Comparison of ENCODE assay signal across 8 cellular contexts in genomic region chr9:115035872-115036612, GRCh38.
DNase-seq lines count a peak whose midpoint lies in the region; ATAC-seq and TF ChIP-seq lines count a peak whose summit lies in the region.

No MANE protein-coding gene starts in this region.

- no peaks in the 10 kb centered on the region for H3K4me1 ChIP-seq in mesendoderm (ENCODE audit: control insufficient read depth, low read depth, low read length)
- peaks cover 0 to 6% of the 10 kb centered on the region in 2 donors for H3K4me1 ChIP-seq in thyroid gland

- no peak overlapping the region for H3K4me2 ChIP-seq in mesendoderm (ENCODE audit: low read length)

- H3K4ac ChIP-seq in mesendoderm (ENCODE audit: low read depth, low read length), result no peak overlapping the region

- no peak overlapping the region for H3K9ac ChIP-seq in mesendoderm (ENCODE audit: low read length)

- H3K4me3 Mint-ChIP-seq in activated naive CD8-positive, alpha-beta T cell treated with anti-CD3 and anti-CD28 coated beads, Interleukin-2, amount 10 ng/mL, durations not matched to agents 7 days and 5 days, result no peak overlapping the region
- no peak overlapping the region for H3K4me3 Mint-ChIP-seq in mesothelial cell of epicardium

- ATAC-seq in GM21423 (IDR thresholded peaks at IDR 0.05; ENCODE audit: unreplicated experiment) (peak; percentile 85), HG03575 (IDR thresholded peaks at IDR 0.05; ENCODE audit: extremely low read depth, insufficient number of reproducible peaks, low FRiP score, unreplicated experiment) (peak; percentile 83)
- peak; percentile 58 for ATAC-seq in activated naive CD8-positive, alpha-beta T cell treated with anti-CD3 and anti-CD28 coated beads, Interleukin-2, amount 10 ng/mL, durations not matched to agents 7 days and 5 days (ENCODE audit: low read depth)

- H3K27me3 ChIP-seq in GM06990 (replicated peaks; ENCODE audit: control insufficient read depth, insufficient read depth, low read length) (peaks cover 1% of the 10 kb centered on the region), mesendoderm (ENCODE audit: insufficient read depth, low read length, poor library complexity) (no peaks in the 10 kb centered on the region), thyroid gland (no peaks in the 10 kb centered on the region)

- WGBS in mesendoderm (ENCODE audit: extremely low coverage, insufficient coverage, low lambda C conversion rate), result no CpG with 5 or more reads among the region's 17 CpGs
- WGBS in thyroid gland, 2 donors, result 80 to 85% methylated on average over 17 of the region's 17 CpGs

- no peak overlapping the region for H2BK120ac ChIP-seq in mesendoderm (ENCODE audit: low read depth, low read length)

- no peak overlapping the region for H2AK5ac ChIP-seq in mesendoderm (ENCODE audit: low read length)

- no peak overlapping the region for H3K23ac ChIP-seq in mesendoderm (ENCODE audit: low read length)

- no peak overlapping the region for H4K8ac ChIP-seq in mesendoderm (ENCODE audit: low read depth, low read length)

- H3K79me1 ChIP-seq in mesendoderm (ENCODE audit: low read length), result no peaks in the 10 kb centered on the region

- no peaks in the 10 kb centered on the region for H3K36me3 ChIP-seq in GM06990 (ENCODE audit: control insufficient read depth, insufficient read depth, low read length)
- H3K36me3 ChIP-seq in mesendoderm (ENCODE audit: control insufficient read depth, insufficient read depth, low read length), result peaks cover 6% of the 10 kb centered on the region
- no peaks in the 10 kb centered on the region for H3K36me3 ChIP-seq in thyroid gland

- no peaks in the 10 kb centered on the region for H3K79me2 ChIP-seq in mesendoderm (ENCODE audit: control insufficient read depth, insufficient read depth, low read length)

- peak; percentile 52 for DNase-seq in GM06990 (ENCODE audit: extremely low read depth, insufficient read length)
- DNase-seq in activated naive CD8-positive, alpha-beta T cell treated with anti-CD3 and anti-CD28 coated beads, Interleukin-2, amount 10 ng/mL, durations not matched to agents 7 days and 5 days, result no peak
- DNase-seq in mesendoderm, result peak; percentile 61
- no peak for DNase-seq in mesothelial cell of epicardium (ENCODE audit: low spot score in 2 of 2, unreplicated experiment in 2 of 2)
- DNase-seq in NCI-H82 treated with DMSO at 0.1 percent for 48 hours (lab: John Stamatoyannopoulos, UW; ENCODE audit: unreplicated experiment), result no peak
- DNase-seq in thyroid gland, result no peak

- no peak overlapping the region for H2BK5ac ChIP-seq in mesendoderm (ENCODE audit: low read length)

- H3K9me3 Mint-ChIP-seq in activated naive CD8-positive, alpha-beta T cell treated with anti-CD3 and anti-CD28 coated beads, Interleukin-2, amount 10 ng/mL, durations not matched to agents 7 days and 5 days, result no peaks in the 10 kb centered on the region
- no peaks in the 10 kb centered on the region for H3K9me3 Mint-ChIP-seq in mesothelial cell of epicardium

- H3K27me3 Mint-ChIP-seq in activated naive CD8-positive, alpha-beta T cell treated with anti-CD3 and anti-CD28 coated beads, Interleukin-2, amount 10 ng/mL, durations not matched to agents 7 days and 5 days, result peaks cover 11% of the 10 kb centered on the region
- no peaks in the 10 kb centered on the region for H3K27me3 Mint-ChIP-seq in mesothelial cell of epicardium (ENCODE audit: low read depth)

- no peak overlapping the region for H4K5ac ChIP-seq in mesendoderm (ENCODE audit: low read length)

- H3K4me3 ChIP-seq in GM06990 (replicated peaks; ENCODE audit: low read depth, low read length) (no peak overlapping the region), mesendoderm (ENCODE audit: low read length) (no peak overlapping the region), thyroid gland (replicated peaks in 1 of 3) (no peak overlapping the region)

- H3K27ac ChIP-seq in mesendoderm (ENCODE audit: low read depth, low read length) (no peak overlapping the region), thyroid gland (no peak overlapping the region)

- peaks cover 12% of the 10 kb centered on the region for H3K4me1 Mint-ChIP-seq in activated naive CD8-positive, alpha-beta T cell treated with anti-CD3 and anti-CD28 coated beads, Interleukin-2, amount 10 ng/mL, durations not matched to agents 7 days and 5 days
- peaks cover 5% of the 10 kb centered on the region for H3K4me1 Mint-ChIP-seq in mesothelial cell of epicardium

- POLR2A ChIA-PET in activated naive CD8-positive, alpha-beta T cell treated with anti-CD3 and anti-CD28 coated beads, Interleukin-2, amount 10 ng/mL, durations not matched to agents 7 days and 5 days (lab: Charles Lee), result no interaction called here

- no peak for TF ChIP-seq POLR2A in thyroid gland (IDR thresholded peaks at IDR 0.05)

- intact Hi-C loops in thyroid gland (cut with DNase I), result no loop called here

- no peak overlapping the region for H3K18ac ChIP-seq in mesendoderm (ENCODE audit: low read length)

- H3K36me3 Mint-ChIP-seq in activated naive CD8-positive, alpha-beta T cell treated with anti-CD3 and anti-CD28 coated beads, Interleukin-2, amount 10 ng/mL, durations not matched to agents 7 days and 5 days, result peaks cover 1% of the 10 kb centered on the region
- no peaks in the 10 kb centered on the region for H3K36me3 Mint-ChIP-seq in mesothelial cell of epicardium

- no peaks in the 10 kb centered on the region for H3K9me3 ChIP-seq in thyroid gland

- H3K56ac ChIP-seq in mesendoderm (ENCODE audit: low read length), result no peak overlapping the region

- H2BK15ac ChIP-seq in mesendoderm (replicated peaks; ENCODE audit: low read depth), result no peak overlapping the region

- H3K27ac Mint-ChIP-seq in activated naive CD8-positive, alpha-beta T cell treated with anti-CD3 and anti-CD28 coated beads, Interleukin-2, amount 10 ng/mL, durations not matched to agents 7 days and 5 days, result peak overlapping the region; percentile 67
- H3K27ac Mint-ChIP-seq in mesothelial cell of epicardium, result no peak overlapping the region

- TF ChIP-seq CTCF in GM06990 (IDR thresholded peaks at IDR 0.05; ENCODE audit: insufficient read depth, low read length, poor library complexity, severe bottlenecking) (no peak), mesothelial cell of epicardium (IDR thresholded peaks at IDR 0.05; ENCODE audit: unreplicated experiment) (no peak), thyroid gland (IDR thresholded peaks at IDR 0.05) (no peak)

Comparison
In these comparisons a context has a peak if more than half of its experiments do, and no peak if none do; other contexts are left out.
1. DNase-seq: peak in GM06990 (single experiment) and mesendoderm (single experiment); none in activated naive CD8-positive, alpha-beta T cell treated with anti-CD3 and anti-CD28 coated beads, Interleukin-2, amount 10 ng/mL, durations not matched to agents 7 days and 5 days (single experiment), mesothelial cell of epicardium (0 of 2), NCI-H82 treated with DMSO at 0.1 percent for 48 hours (single experiment) and thyroid gland (0 of 2).
2. Peak in every context shown above with its lines, with median percentiles within 50 percentile points of each other: ATAC-seq.